ENCODE assay signal across 1 cellular context in the genomic region with DNA sequence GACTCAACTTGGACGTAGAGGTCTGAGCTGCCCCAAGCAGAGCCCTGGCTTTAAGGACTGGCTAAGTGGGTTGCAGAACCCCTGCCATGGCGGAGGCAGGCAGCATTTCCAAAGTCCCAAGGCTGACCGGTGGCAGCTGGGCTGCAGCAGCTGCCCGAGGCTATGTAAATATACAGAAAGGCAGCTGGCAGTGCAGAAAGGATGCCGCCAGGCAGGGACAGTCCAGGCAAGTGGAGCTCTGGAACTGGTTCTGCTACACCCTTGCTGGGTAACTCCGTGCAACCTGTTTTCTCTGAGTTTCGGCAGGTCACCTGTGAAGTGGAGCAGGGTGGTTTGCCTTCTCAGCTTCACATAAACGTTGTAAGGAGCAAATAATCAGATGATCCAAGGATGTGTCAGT.
TF ChIP-seq lines count a peak whose summit lies in the region.

No MANE protein-coding gene starts in this region.

TF ChIP-seq in IMR-90, 13 proteins besides CTCF, POLR2A, EP300 and RAD21 (continued from another document):
- TF ChIP-seq RCOR1 (IDR thresholded peaks at IDR 0.05; ENCODE audit: insufficient replicate concordance, low read length) = no peak
